Comparison of ENCODE assay signal across 8 cellular contexts in genomic region chr6:37221585-37222124, GRCh38. TPM values are rescaled to one million over a fixed set of nuclear protein-coding genes. Genes with fewer than 3 reads are reported as not detected.
DNase-seq lines count a peak whose midpoint lies in the region; ATAC-seq and TF ChIP-seq lines count a peak whose summit lies in the region.

No MANE protein-coding gene starts in this region.

- no peaks in the 10 kb centered on the region for H3K36me3 Mint-ChIP-seq in naive B cell

- H3K27ac Mint-ChIP-seq in naive B cell = peak overlapping the region in 1 of 6 donors; percentile 72

- no peak for DNase-seq in brain microvascular endothelial cell
- DNase-seq in naive B cell = no peak
- DNase-seq in AML-193 (lab: John Stamatoyannopoulos, UW) = no peak
- no peak for DNase-seq in GDM1 (lab: John Stamatoyannopoulos, UW)
- DNase-seq in GM13977 (ENCODE audit: low spot score) = no peak
- no peak for DNase-seq in GF-D8 (lab: John Stamatoyannopoulos, UW)

- peak overlapping the region; percentile 64 for H3K4me3 ChIP-seq in brain microvascular endothelial cell (ENCODE audit: low read depth, low read length)

- ATAC-seq in HG03354 (IDR thresholded peaks at IDR 0.05; ENCODE audit: poor library complexity, severe bottlenecking, unreplicated experiment) (peak; percentile 12), naive B cell (ENCODE audit: low read depth in 2 of 2) (no peak)

- in situ Hi-C loops in brain microvascular endothelial cell (cut with HindIII; ENCODE audit: low pct_ligation_motif_present, low sequenced_read_pairs) (no loop called here), GM13977 (cut with MboI; ENCODE audit: low pct_unique_long_range_greater_than_20kb, low sequenced_read_pairs, unreplicated experiment) (loop anchor here (25.0 kb wide), 1 partner anchor 459 kb away; no protein-coding TSS in a partner anchor)

- H3K27me3 Mint-ChIP-seq in naive B cell = peaks cover 0 to 5% (median 0%) of the 10 kb centered on the region in 3 donors

- H3K27ac ChIP-seq in C4-2B (peak overlapping the region; percentile 41; the same call in 1 of the 2 replicates), brain microvascular endothelial cell (no peak overlapping the region)

- no peak for TF ChIP-seq CTCF in C4-2B (conservative IDR thresholded peaks at IDR 0.05)
- no peak for TF ChIP-seq CTCF in brain microvascular endothelial cell (IDR thresholded peaks at IDR 0.05; ENCODE audit: low read depth, low read length, missing control alignments)
- TF ChIP-seq CTCF in GM13977 (IDR thresholded peaks at IDR 0.05; ENCODE audit: extremely low read depth, insufficient read depth, missing control alignments) = no peak

- H3K4me3 Mint-ChIP-seq in naive B cell = peak overlapping the region; percentile 79 to 94 (median 87)

- no peaks in the 10 kb centered on the region for H3K9me3 Mint-ChIP-seq in naive B cell

- H3K27me3 ChIP-seq in brain microvascular endothelial cell (replicated peaks) = no peaks in the 10 kb centered on the region

- no peaks in the 10 kb centered on the region for H3K36me3 ChIP-seq in brain microvascular endothelial cell (replicated peaks)

- peaks cover 8 to 14% (median 13%) of the 10 kb centered on the region in 3 donors for H3K4me1 Mint-ChIP-seq in naive B cell

RNA-seq across cellular contexts. Expression of gene TBC1D22B, which starts 35.9 kb away (rescaled TPM):
- 1 to 10 TPM; 4.6 to 9.3 (median 6.1) TPM for polyA plus RNA-seq in naive B cell (ENCODE audit: low read depth in 6 of 6)

RNA-seq across cellular contexts. Expression of gene TMEM217, which starts 36.3 kb away (rescaled TPM):
- under 1 TPM in 3 of 6 donors, not detected in 3; 0.18 to 0.96 (median 0.32) TPM for polyA plus RNA-seq in naive B cell (ENCODE audit: low read depth in 6 of 6)

RNA-seq across cellular contexts. Expression of gene PIM1, which starts 51.7 kb away (rescaled TPM):
- polyA plus RNA-seq in naive B cell (ENCODE audit: low read depth in 6 of 6) = 10 to 100 TPM; 15.0 to 46.3 (median 24.3) TPM
